ENCODE assay signal across 15 cellular contexts in genomic region chr1:40133122-40133665, GRCh38. TPM values are rescaled to one million over a fixed set of nuclear protein-coding genes. Genes with fewer than 3 reads are reported as not detected.
DNase-seq lines count a peak whose midpoint lies in the region; TF ChIP-seq lines count a peak whose summit lies in the region.
"Had no signal": no experiment of that assay in that cellular context is flagged by ENCODE, and none has a peak within 500 bp of the region (broad histone marks: within the 10 kb centered on the region; RNA-seq: fewer than 3 reads in every experiment).

No MANE protein-coding gene starts in this region.

- H3K27ac Mint-ChIP-seq in HFFc6 (no peak overlapping the region), endodermal cell (no peak overlapping the region)
- H3K27ac Mint-ChIP-seq: T-helper 1 cell treated with Interleukin-12 subunit alpha and Interleukin-12 subunit beta and Interleukin-4 antibody, amounts not matched to agents 30 μg/mL and 1 μg/mL, for 36 hours had no signal

- H3K27ac ChIP-seq in rectal smooth muscle tissue (ENCODE audit: low read depth, low read length), result no peak overlapping the region
- no peak overlapping the region for H3K27ac ChIP-seq in endodermal cell (ENCODE audit: low read depth, low read length)
- H3K27ac ChIP-seq: hepatocyte, upper lobe of left lung had no signal

- H3K9me3 Mint-ChIP-seq in HFFc6 (no peaks in the 10 kb centered on the region; the same call in 1 of the 2 replicates), endodermal cell (peaks cover 3% of the 10 kb centered on the region)
- H3K9me3 Mint-ChIP-seq: T-helper 1 cell treated with Interleukin-12 subunit alpha and Interleukin-12 subunit beta and Interleukin-4 antibody, amounts not matched to agents 30 μg/mL and 1 μg/mL, for 36 hours had no signal

- H3K4me1 ChIP-seq in rectal smooth muscle tissue (ENCODE audit: control insufficient read depth, insufficient read depth, low read length) (no peaks in the 10 kb centered on the region), endodermal cell (ENCODE audit: control insufficient read depth, insufficient read depth, low read length) (no peaks in the 10 kb centered on the region)

- 52 to 69% methylated on average over 30 to 33 of the region's 33 CpGs for WGBS in lower leg skin, 2 donors
- 93 to 96% methylated on average over 13 to 33 of the region's 33 CpGs for WGBS in endodermal cell (ENCODE audit: insufficient coverage in 1 of 2, insufficient read length in 1 of 2), 2 experiments

- H3K36me3 ChIP-seq in rectal smooth muscle tissue (ENCODE audit: control insufficient read depth, insufficient read depth, low read length) (no peaks in the 10 kb centered on the region), endodermal cell (ENCODE audit: control insufficient read depth, insufficient read depth, low read length) (no peaks in the 10 kb centered on the region)
- H3K36me3 ChIP-seq: upper lobe of left lung had no signal

- H3K4me3 ChIP-seq in epithelial cell of proximal tubule (ENCODE audit: low read depth, low read length) (peak overlapping the region; percentile 26), rectal smooth muscle tissue (ENCODE audit: low read length) (peak overlapping the region; percentile 51), lower leg skin (ENCODE audit: low read depth, poor library complexity, severe bottlenecking) (no peak overlapping the region), endodermal cell (ENCODE audit: low read length) (no peak overlapping the region)
- H3K4me3 ChIP-seq: hepatocyte had no signal

- H3K27me3 ChIP-seq in rectal smooth muscle tissue (ENCODE audit: control insufficient read depth, insufficient read depth, low read length) (no peaks in the 10 kb centered on the region), endodermal cell (ENCODE audit: control insufficient read depth, insufficient read depth, low read length, poor library complexity, severe bottlenecking) (no peaks in the 10 kb centered on the region)
- H3K27me3 ChIP-seq: hepatocyte, upper lobe of left lung had no signal

- H3K9ac ChIP-seq in rectal smooth muscle tissue (ENCODE audit: low read length), result no peak overlapping the region
- H3K9ac ChIP-seq in endodermal cell (ENCODE audit: extremely low read depth, low read length, poor library complexity, severe bottlenecking), result no peak overlapping the region

- H3K4me3 Mint-ChIP-seq in HFFc6 (peak overlapping the region; percentile 77), endodermal cell (no peak overlapping the region)
- H3K4me3 Mint-ChIP-seq: T-helper 1 cell treated with Interleukin-12 subunit alpha and Interleukin-12 subunit beta and Interleukin-4 antibody, amounts not matched to agents 30 μg/mL and 1 μg/mL, for 36 hours had no signal

- H3K27me3 Mint-ChIP-seq in HFFc6 (ENCODE audit: insufficient read depth), result peaks cover 14% of the 10 kb centered on the region
- H3K27me3 Mint-ChIP-seq in endodermal cell (ENCODE audit: insufficient read depth), result no peaks in the 10 kb centered on the region

- no peak for TF ChIP-seq CTCF in HFFc6 (IDR thresholded peaks at IDR 0.05)
- no peak for TF ChIP-seq CTCF in epithelial cell of proximal tubule (conservative IDR thresholded peaks at IDR 0.05; ENCODE audit: low read depth, low read length)
- TF ChIP-seq CTCF in lower leg skin (IDR thresholded peaks at IDR 0.05), result no peak
- no peak for TF ChIP-seq CTCF in endodermal cell (conservative IDR thresholded peaks at IDR 0.05)

- H3K4me1 Mint-ChIP-seq in HFFc6 (ENCODE audit: low read depth) (peaks cover 21% of the 10 kb centered on the region), endodermal cell (no peaks in the 10 kb centered on the region)

- TF ChIP-seq POLR2A in lower leg skin (IDR thresholded peaks at IDR 0.05), result no peak

- peak; percentile 15 for DNase-seq in AG08395 (ENCODE audit: low spot score)
- DNase-seq in HFFc6, result no peak
- no peak for DNase-seq in epithelial cell of proximal tubule (ENCODE audit: low read depth)
- DNase-seq in activated CD4-positive, alpha-beta T cell treated with anti-CD3 and anti-CD28 coated beads, Interleukin-2, amount 50 U/mL, for 1 hour, result no peak
- DNase-seq in NCI-H2107 (lab: John Stamatoyannopoulos, UW), result no peak
- DNase-seq in lower leg skin (ENCODE audit: low spot score in 2 of 2), result no peak
- DNase-seq in endodermal cell, result no peak
- DNase-seq: effector memory CD4-positive, alpha-beta T cell; NCI-H1417; NCI-H69; stimulated activated CD4-positive, alpha-beta T cell treated with anti-CD3 and anti-CD28 coated beads, Interleukin-12 subunit alpha, Interleukin-12 subunit beta, amount 100 ng/mL, for 4 hours had no signal

- H3K9me3 ChIP-seq in endodermal cell (ENCODE audit: control insufficient read depth, low read length), result peaks cover 8% of the 10 kb centered on the region
- H3K9me3 ChIP-seq: upper lobe of left lung had no signal

- H3K36me3 Mint-ChIP-seq in HFFc6 (ENCODE audit: low read depth) (no peaks in the 10 kb centered on the region), endodermal cell (ENCODE audit: low read depth) (no peaks in the 10 kb centered on the region)

- intact Hi-C loops in lower leg skin (cut with DNase I; ENCODE audit: low total_unique reads), result no loop called here

RNA-seq across cellular contexts. Expression of gene RLF, which starts 28.0 kb away (rescaled TPM):
- total RNA-seq in HFFc6 (2021; fragmentation: NEBNext Ultra II Directional; extraction: Animal tissue kit (Norgen Biotek cat#: 25700)), result 10 to 100 TPM in 1 of 6 experiments, 1 to 10 TPM in 5; 7.2 to 10.2 (median 8.8) TPM
- 6.7 and 12.1 TPM in 2 replicates for total RNA-seq in epithelial cell of proximal tubule
- 10 to 100 TPM; 22.8 to 30.9 (median 25.3) TPM for total RNA-seq in lower leg skin
- 10 to 100 TPM; 18.8 to 23.3 TPM for total RNA-seq in endodermal cell
- polyA plus RNA-seq in endodermal cell (2013, experiment 1 of 2), result 23.9 TPM
- polyA plus RNA-seq in endodermal cell (2013, experiment 2 of 2), result 23.6 TPM

RNA-seq across cellular contexts. Expression of gene PPT1, which starts 36.1 kb away (rescaled TPM):
- total RNA-seq in HFFc6 (2021; fragmentation: NEBNext Ultra II Directional; extraction: Animal tissue kit (Norgen Biotek cat#: 25700)), result 10 to 100 TPM; 73.1 to 88.8 (median 82.5) TPM
- total RNA-seq in epithelial cell of proximal tubule (29.6 and 70.8 TPM in 2 replicates), lower leg skin (10 to 100 TPM; 28.2 to 42.1 (median 37.5) TPM), endodermal cell (100 to 1,000 TPM in 1 of 2 donors, 10 to 100 TPM in 1; 85.7 to 111 TPM)
- 138 TPM for polyA plus RNA-seq in endodermal cell (2013, experiment 1 of 2)
- polyA plus RNA-seq in endodermal cell (2013, experiment 2 of 2), result 118 TPM

Comparison
In these comparisons a context has a peak if more than half of its experiments do, and no peak if none do; other contexts are left out.
1. H3K4me3 ChIP-seq: peak in epithelial cell of proximal tubule (single experiment) and rectal smooth muscle tissue (single experiment); none in lower leg skin (single experiment) and endodermal cell (single experiment).